ENCODE assay signal across 2 cellular contexts in genomic region chr2:205644018-205644417, GRCh38.
TF ChIP-seq lines count a peak whose summit lies in the region.

No MANE protein-coding gene starts in this region.

TF ChIP-seq in GM23338, 12 proteins besides CTCF, POLR2A, EP300 and RAD21:
- TF ChIP-seq ZNF114 (CRISPR knock-in tag; IDR thresholded peaks at IDR 0.05) (no peak), EZH2 (IDR thresholded peaks at IDR 0.05; ENCODE audit: low read depth, unreplicated experiment) (no peak), POLR2AphosphoS5 (IDR thresholded peaks at IDR 0.05; ENCODE audit: low read depth) (no peak), JUNB (IDR thresholded peaks at IDR 0.05; ENCODE audit: unreplicated experiment) (no peak), REST (IDR thresholded peaks at IDR 0.05; ENCODE audit: unreplicated experiment) (no peak), CREB1 (CRISPR knock-in tag; IDR thresholded peaks at IDR 0.05; ENCODE audit: low read depth) (no peak), NANOG (IDR thresholded peaks at IDR 0.05; ENCODE audit: borderline replicate concordance) (no peak)
- TF ChIP-seq, protein P1, sequence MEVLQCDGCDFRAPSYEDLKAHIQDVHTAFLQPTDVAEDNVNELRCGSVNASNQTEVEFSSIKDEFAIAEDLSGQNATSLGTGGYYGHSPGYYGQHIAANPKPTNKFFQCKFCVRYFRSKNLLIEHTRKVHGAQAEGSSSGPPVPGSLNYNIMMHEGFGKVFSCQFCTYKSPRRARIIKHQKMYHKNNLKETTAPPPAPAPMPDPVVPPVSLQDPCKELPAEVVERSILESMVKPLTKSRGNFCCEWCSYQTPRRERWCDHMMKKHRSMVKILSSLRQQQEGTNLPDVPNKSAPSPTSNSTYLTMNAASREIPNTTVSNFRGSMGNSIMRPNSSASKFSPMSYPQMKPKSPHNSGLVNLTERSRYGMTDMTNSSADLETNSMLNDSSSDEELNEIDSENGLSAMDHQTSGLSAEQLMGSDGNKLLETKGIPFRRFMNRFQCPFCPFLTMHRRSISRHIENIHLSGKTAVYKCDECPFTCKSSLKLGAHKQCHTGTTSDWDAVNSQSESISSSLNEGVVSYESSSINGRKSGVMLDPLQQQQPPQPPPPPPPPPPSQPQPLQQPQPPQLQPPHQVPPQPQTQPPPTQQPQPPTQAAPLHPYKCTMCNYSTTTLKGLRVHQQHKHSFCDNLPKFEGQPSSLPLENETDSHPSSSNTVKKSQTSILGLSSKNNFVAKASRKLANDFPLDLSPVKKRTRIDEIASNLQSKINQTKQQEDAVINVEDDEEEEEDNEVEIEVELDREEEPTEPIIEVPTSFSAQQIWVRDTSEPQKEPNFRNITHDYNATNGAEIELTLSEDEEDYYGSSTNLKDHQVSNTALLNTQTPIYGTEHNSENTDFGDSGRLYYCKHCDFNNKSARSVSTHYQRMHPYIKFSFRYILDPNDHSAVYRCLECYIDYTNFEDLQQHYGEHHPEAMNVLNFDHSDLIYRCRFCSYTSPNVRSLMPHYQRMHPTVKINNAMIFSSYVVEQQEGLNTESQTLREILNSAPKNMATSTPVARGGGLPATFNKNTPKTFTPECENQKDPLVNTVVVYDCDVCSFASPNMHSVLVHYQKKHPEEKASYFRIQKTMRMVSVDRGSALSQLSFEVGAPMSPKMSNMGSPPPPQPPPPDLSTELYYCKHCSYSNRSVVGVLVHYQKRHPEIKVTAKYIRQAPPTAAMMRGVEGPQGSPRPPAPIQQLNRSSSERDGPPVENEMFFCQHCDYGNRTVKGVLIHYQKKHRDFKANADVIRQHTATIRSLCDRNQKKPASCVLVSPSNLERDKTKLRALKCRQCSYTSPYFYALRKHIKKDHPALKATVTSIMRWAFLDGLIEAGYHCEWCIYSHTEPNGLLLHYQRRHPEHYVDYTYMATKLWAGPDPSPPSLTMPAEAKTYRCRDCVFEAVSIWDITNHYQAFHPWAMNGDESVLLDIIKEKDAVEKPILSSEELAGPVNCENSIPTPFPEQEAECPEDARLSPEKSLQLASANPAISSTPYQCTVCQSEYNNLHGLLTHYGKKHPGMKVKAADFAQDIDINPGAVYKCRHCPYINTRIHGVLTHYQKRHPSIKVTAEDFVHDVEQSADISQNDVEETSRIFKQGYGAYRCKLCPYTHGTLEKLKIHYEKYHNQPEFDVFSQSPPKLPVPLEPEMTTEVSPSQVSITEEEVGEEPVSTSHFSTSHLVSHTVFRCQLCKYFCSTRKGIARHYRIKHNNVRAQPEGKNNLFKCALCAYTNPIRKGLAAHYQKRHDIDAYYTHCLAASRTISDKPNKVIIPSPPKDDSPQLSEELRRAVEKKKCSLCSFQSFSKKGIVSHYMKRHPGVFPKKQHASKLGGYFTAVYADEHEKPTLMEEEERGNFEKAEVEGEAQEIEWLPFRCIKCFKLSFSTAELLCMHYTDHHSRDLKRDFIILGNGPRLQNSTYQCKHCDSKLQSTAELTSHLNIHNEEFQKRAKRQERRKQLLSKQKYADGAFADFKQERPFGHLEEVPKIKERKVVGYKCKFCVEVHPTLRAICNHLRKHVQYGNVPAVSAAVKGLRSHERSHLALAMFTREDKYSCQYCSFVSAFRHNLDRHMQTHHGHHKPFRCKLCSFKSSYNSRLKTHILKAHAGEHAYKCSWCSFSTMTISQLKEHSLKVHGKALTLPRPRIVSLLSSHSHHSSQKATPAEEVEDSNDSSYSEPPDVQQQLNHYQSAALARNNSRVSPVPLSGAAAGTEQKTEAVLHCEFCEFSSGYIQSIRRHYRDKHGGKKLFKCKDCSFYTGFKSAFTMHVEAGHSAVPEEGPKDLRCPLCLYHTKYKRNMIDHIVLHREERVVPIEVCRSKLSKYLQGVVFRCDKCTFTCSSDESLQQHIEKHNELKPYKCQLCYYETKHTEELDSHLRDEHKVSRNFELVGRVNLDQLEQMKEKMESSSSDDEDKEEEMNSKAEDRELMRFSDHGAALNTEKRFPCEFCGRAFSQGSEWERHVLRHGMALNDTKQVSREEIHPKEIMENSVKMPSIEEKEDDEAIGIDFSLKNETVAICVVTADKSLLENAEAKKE (CRISPR knock-in tag; IDR thresholded peaks at IDR 0.05): no peak

TF ChIP-seq in HepG2, 621 proteins besides CTCF, POLR2A, EP300 and RAD21:
- TF ChIP-seq PHF20 (CRISPR knock-in tag; IDR thresholded peaks at IDR 0.05) (no peak), ZNF557 (CRISPR knock-in tag; IDR thresholded peaks at IDR 0.05) (no peak), ZNF460 (CRISPR knock-in tag; IDR thresholded peaks at IDR 0.05; ENCODE audit: borderline replicate concordance) (no peak), PRDM4 (CRISPR knock-in tag; IDR thresholded peaks at IDR 0.05; ENCODE audit: borderline replicate concordance) (no peak), RCOR2 (CRISPR knock-in tag; IDR thresholded peaks at IDR 0.05) (no peak)
